Comparison of ENCODE assay signal across 2 cellular contexts in the genomic region with DNA sequence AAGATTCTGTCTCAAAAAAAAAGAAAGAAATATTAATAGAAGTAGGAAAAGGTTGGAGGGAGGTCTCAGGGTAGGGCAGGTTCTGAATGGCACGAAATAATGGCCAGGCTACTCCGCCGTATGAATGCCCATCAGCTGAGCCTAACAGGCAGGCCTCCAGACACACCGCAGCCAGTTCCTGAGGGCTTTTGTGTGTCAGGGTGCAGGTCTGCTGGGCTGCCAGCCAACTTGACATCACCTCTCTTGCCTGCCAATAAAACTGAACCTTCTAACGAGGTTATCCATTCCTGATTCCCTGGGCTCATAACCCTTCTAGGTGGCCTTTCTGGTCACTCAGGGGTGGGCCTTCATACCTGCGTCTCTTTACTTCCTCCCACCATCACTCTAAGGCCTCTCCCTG.
TF ChIP-seq lines count a peak whose summit lies in the region.

No MANE protein-coding gene starts in this region.

TF ChIP-seq in SK-N-SH, 30 proteins besides CTCF, POLR2A, EP300 and RAD21:
- TF ChIP-seq, protein P1, sequence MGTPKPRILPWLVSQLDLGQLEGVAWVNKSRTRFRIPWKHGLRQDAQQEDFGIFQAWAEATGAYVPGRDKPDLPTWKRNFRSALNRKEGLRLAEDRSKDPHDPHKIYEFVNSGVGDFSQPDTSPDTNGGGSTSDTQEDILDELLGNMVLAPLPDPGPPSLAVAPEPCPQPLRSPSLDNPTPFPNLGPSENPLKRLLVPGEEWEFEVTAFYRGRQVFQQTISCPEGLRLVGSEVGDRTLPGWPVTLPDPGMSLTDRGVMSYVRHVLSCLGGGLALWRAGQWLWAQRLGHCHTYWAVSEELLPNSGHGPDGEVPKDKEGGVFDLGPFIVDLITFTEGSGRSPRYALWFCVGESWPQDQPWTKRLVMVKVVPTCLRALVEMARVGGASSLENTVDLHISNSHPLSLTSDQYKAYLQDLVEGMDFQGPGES (IDR thresholded peaks at IDR 0.05; ENCODE audit: low read depth, low read length), result no peak
- TF ChIP-seq EZH2phosphoT487 (IDR thresholded peaks at IDR 0.05; ENCODE audit: borderline replicate concordance, low read depth) (no peak), GABPA (IDR thresholded peaks at IDR 0.05; ENCODE audit: low read depth) (no peak), NRF1 (IDR thresholded peaks at IDR 0.05; ENCODE audit: low read depth, low read length) (no peak), GATA2 (CRISPR knock-in tag; IDR thresholded peaks at IDR 0.05) (no peak), RFX5 (IDR thresholded peaks at IDR 0.05; ENCODE audit: low read length) (no peak), RCOR1 (IDR thresholded peaks at IDR 0.05; ENCODE audit: low read length) (no peak), YY1 (IDR thresholded peaks at IDR 0.05; ENCODE audit: low read depth) (no peak), RXRA (IDR thresholded peaks at IDR 0.05; ENCODE audit: borderline replicate concordance, low read depth) (no peak), JUND (IDR thresholded peaks at IDR 0.05) (no peak)
- TF ChIP-seq, protein P2, sequence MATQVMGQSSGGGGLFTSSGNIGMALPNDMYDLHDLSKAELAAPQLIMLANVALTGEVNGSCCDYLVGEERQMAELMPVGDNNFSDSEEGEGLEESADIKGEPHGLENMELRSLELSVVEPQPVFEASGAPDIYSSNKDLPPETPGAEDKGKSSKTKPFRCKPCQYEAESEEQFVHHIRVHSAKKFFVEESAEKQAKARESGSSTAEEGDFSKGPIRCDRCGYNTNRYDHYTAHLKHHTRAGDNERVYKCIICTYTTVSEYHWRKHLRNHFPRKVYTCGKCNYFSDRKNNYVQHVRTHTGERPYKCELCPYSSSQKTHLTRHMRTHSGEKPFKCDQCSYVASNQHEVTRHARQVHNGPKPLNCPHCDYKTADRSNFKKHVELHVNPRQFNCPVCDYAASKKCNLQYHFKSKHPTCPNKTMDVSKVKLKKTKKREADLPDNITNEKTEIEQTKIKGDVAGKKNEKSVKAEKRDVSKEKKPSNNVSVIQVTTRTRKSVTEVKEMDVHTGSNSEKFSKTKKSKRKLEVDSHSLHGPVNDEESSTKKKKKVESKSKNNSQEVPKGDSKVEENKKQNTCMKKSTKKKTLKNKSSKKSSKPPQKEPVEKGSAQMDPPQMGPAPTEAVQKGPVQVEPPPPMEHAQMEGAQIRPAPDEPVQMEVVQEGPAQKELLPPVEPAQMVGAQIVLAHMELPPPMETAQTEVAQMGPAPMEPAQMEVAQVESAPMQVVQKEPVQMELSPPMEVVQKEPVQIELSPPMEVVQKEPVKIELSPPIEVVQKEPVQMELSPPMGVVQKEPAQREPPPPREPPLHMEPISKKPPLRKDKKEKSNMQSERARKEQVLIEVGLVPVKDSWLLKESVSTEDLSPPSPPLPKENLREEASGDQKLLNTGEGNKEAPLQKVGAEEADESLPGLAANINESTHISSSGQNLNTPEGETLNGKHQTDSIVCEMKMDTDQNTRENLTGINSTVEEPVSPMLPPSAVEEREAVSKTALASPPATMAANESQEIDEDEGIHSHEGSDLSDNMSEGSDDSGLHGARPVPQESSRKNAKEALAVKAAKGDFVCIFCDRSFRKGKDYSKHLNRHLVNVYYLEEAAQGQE (IDR thresholded peaks at IDR 0.05; ENCODE audit: low read depth, low read length), result no peak
- TF ChIP-seq, protein P3, sequence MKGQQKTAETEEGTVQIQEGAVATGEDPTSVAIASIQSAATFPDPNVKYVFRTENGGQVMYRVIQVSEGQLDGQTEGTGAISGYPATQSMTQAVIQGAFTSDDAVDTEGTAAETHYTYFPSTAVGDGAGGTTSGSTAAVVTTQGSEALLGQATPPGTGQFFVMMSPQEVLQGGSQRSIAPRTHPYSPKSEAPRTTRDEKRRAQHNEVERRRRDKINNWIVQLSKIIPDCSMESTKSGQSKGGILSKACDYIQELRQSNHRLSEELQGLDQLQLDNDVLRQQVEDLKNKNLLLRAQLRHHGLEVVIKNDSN (IDR thresholded peaks at IDR 0.05; ENCODE audit: borderline replicate concordance, low read depth), result no peak

TF ChIP-seq in SK-N-SH treated with all-trans-retinoic acid at 6 μM for 48 hours, 23 proteins besides CTCF, POLR2A, EP300 and RAD21 (continued from another document):
- TF ChIP-seq, protein P4, sequence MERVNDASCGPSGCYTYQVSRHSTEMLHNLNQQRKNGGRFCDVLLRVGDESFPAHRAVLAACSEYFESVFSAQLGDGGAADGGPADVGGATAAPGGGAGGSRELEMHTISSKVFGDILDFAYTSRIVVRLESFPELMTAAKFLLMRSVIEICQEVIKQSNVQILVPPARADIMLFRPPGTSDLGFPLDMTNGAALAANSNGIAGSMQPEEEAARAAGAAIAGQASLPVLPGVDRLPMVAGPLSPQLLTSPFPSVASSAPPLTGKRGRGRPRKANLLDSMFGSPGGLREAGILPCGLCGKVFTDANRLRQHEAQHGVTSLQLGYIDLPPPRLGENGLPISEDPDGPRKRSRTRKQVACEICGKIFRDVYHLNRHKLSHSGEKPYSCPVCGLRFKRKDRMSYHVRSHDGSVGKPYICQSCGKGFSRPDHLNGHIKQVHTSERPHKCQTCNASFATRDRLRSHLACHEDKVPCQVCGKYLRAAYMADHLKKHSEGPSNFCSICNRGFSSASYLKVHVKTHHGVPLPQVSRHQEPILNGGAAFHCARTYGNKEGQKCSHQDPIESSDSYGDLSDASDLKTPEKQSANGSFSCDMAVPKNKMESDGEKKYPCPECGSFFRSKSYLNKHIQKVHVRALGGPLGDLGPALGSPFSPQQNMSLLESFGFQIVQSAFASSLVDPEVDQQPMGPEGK (CRISPR knock-in tag; IDR thresholded peaks at IDR 0.05; ENCODE audit: borderline replicate concordance), result no peak
- TF ChIP-seq CSDC2 (CRISPR knock-in tag; IDR thresholded peaks at IDR 0.05) (no peak), ZNF565 (CRISPR knock-in tag; conservative IDR thresholded peaks at IDR 0.05; ENCODE audit: low read depth) (no peak), ZFP30 (CRISPR knock-in tag; IDR thresholded peaks at IDR 0.05) (no peak), OSR1 (CRISPR knock-in tag; IDR thresholded peaks at IDR 0.05) (no peak), TCF4 (CRISPR knock-in tag; IDR thresholded peaks at IDR 0.05; ENCODE audit: borderline replicate concordance) (no peak), PPARA (CRISPR knock-in tag; IDR thresholded peaks at IDR 0.05; ENCODE audit: borderline replicate concordance) (no peak), SNAI2 (CRISPR knock-in tag; IDR thresholded peaks at IDR 0.05) (no peak), ZNF8 (CRISPR knock-in tag; IDR thresholded peaks at IDR 0.05) (no peak), GLIS3 (CRISPR knock-in tag; IDR thresholded peaks at IDR 0.05) (no peak), ESRRG (CRISPR knock-in tag; IDR thresholded peaks at IDR 0.05) (no peak)
- TF ChIP-seq, protein P5, sequence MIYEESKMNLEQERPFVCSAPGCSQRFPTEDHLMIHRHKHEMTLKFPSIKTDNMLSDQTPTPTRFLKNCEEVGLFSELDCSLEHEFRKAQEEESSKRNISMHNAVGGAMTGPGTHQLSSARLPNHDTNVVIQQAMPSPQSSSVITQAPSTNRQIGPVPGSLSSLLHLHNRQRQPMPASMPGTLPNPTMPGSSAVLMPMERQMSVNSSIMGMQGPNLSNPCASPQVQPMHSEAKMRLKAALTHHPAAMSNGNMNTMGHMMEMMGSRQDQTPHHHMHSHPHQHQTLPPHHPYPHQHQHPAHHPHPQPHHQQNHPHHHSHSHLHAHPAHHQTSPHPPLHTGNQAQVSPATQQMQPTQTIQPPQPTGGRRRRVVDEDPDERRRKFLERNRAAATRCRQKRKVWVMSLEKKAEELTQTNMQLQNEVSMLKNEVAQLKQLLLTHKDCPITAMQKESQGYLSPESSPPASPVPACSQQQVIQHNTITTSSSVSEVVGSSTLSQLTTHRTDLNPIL (CRISPR knock-in tag; IDR thresholded peaks at IDR 0.05; ENCODE audit: low read depth), result no peak
